Comparison of ENCODE assay signal across 1 cellular context in the genomic region with DNA sequence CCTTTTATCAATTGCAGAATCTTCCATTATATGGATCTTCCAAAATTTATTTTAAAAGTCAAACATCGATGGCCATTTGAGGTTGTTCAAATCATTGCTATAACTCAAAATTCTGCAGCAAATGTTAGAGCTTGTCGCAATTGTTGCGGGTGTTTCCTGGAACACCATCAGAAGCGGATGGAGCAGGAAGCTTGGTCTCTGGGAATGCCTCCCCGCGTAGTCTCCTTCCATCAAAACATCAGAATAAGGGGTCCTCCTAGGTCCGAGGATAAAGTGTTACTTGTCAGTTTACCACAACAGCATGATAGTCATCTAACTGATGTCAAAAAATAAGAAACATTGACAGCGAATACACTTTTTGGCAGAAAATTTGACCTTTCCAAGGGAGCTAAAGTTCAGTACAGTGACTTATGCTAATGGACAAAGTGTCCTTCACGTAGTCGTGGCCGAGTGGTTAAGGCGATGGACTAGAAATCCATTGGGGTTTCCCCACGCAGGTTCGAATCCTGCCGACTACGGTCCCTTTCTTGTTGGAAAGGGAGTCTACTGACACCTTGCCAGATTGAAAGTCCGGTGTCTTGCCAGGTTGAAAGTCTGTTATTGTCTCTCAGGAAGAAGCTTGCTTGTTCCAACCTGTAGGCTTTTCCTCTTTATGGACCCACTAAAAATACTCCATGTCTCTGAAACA.
A peak's percentile ranks its signal among the peaks of the same experiment; 100 is the strongest.
TF ChIP-seq lines count a peak whose summit lies in the region.

No MANE protein-coding gene starts in this region.

TF ChIP-seq in HepG2, 621 proteins besides CTCF, POLR2A, EP300 and RAD21 (continued from another document):
- TF ChIP-seq ZNF614 (CRISPR knock-in tag; IDR thresholded peaks at IDR 0.05; ENCODE audit: borderline replicate concordance): peak; percentile 91; the same call in 1 of the 2 replicates
